ENCODE assay signal across 17 cellular contexts in genomic region chr12:76548222-76548837, GRCh38. TPM values are rescaled to one million over a fixed set of nuclear protein-coding genes. Genes with fewer than 3 reads are reported as not detected.
DNase-seq lines count a peak whose midpoint lies in the region; ATAC-seq, FAIRE-seq and TF ChIP-seq lines count a peak whose summit lies in the region.
"Had no signal": no experiment of that assay in that cellular context is flagged by ENCODE, and none has a peak within 500 bp of the region (broad histone marks: within the 10 kb centered on the region; RNA-seq: fewer than 3 reads in every experiment).

No MANE protein-coding gene starts in this region.

- no peaks in the 10 kb centered on the region for H3F3A ChIP-seq in PC-3 (ENCODE audit: low read length, unreplicated experiment)

- H2AK5ac ChIP-seq in neuronal stem cell (ENCODE audit: low read depth, low read length) = no peak overlapping the region

- intact Hi-C loops in PC-3 (cut with micrococcal nuclease) = no loop called here

- H3K9me3 ChIP-seq in PC-3 (ENCODE audit: low read length) (no peaks in the 10 kb centered on the region), neuronal stem cell (replicated peaks in 1 of 2; ENCODE audit: control insufficient read depth in 2 of 2, insufficient read depth in 1 of 2, low read depth in 1 of 2, low read length in 2 of 2) (peaks cover 0 to 3% of the 10 kb centered on the region in 2 donors)
- H3K9me3 ChIP-seq in effector memory CD4-positive, alpha-beta T cell (ENCODE audit: control insufficient read depth, low read length) = no peaks in the 10 kb centered on the region
- H3K9me3 ChIP-seq: body of pancreas, gastrocnemius medialis, MG63, thyroid gland had no signal

- H3K9me2 ChIP-seq in PC-3 (replicated peaks; ENCODE audit: low read length) = no peaks in the 10 kb centered on the region

- H3K4ac ChIP-seq in neuronal stem cell (ENCODE audit: low read length) = no peak overlapping the region

- H3K23ac ChIP-seq in neuronal stem cell (ENCODE audit: low read depth, low read length, poor library complexity) = no peak overlapping the region

- H2BK12ac ChIP-seq in neuronal stem cell (ENCODE audit: low read length) = no peak overlapping the region

- H4K91ac ChIP-seq in neuronal stem cell (ENCODE audit: low read depth, low read length, poor library complexity) = no peak overlapping the region

- peak overlapping the region; percentile 12; the same call in 1 of the 2 replicates for H3K4me2 ChIP-seq in PC-3 (ENCODE audit: low read length)
- peak overlapping the region; percentile 11 for H3K4me2 ChIP-seq in neuronal stem cell (ENCODE audit: insufficient read depth, low read length, poor library complexity, severe bottlenecking)

- WGBS in neuronal stem cell (ENCODE audit: extremely low coverage in 2 of 2, insufficient read length in 2 of 2, insufficient replicate concordance in 1 of 2), 2 donors = no CpG with 5 or more reads among the region's 3 CpGs

- no peak overlapping the region for H2BK120ac ChIP-seq in neuronal stem cell (ENCODE audit: low read depth, low read length)

- peaks cover 82% of the 10 kb centered on the region for H3K79me2 ChIP-seq in PC-3 (ENCODE audit: low read length)

- H3K4me1 ChIP-seq in PC-3 (ENCODE audit: insufficient read depth, low read length) (peaks cover 10% of the 10 kb centered on the region), neuronal stem cell (ENCODE audit: control insufficient read depth in 2 of 2, insufficient read depth in 1 of 2, low read depth in 1 of 2, low read length in 2 of 2) (peaks cover 4 to 28% of the 10 kb centered on the region in 2 donors)
- H3K4me1 ChIP-seq in effector memory CD4-positive, alpha-beta T cell (ENCODE audit: control insufficient read depth, insufficient read depth, low read length, poor library complexity, severe bottlenecking) = peaks cover 9% of the 10 kb centered on the region

- CTCF ChIA-PET in PC-3 (lab: Charles Lee) = no interaction called here

- H3K4me3 ChIP-seq in PC-3 (ENCODE audit: low read length) (no peak overlapping the region), neuronal stem cell (ENCODE audit: low read length in 2 of 2) (no peak overlapping the region)
- no peak overlapping the region for H3K4me3 ChIP-seq in effector memory CD4-positive, alpha-beta T cell (ENCODE audit: insufficient read depth, low read depth, low read length, poor library complexity, severe bottlenecking)
- H3K4me3 ChIP-seq: body of pancreas, gastrocnemius medialis, MG63, thyroid gland had no signal

- DNase-seq in H54 (ENCODE audit: insufficient read length, low spot score) (no peak), PC-3 (peak; percentile 47), neuronal stem cell (ENCODE audit: low spot score) (no peak), midbrain (lab: John Stamatoyannopoulos, UW) (no peak), NCI-H748 treated with DMSO at 0.1 percent for 48 hours (lab: John Stamatoyannopoulos, UW) (no peak)
- no peak for DNase-seq in effector memory CD4-positive, alpha-beta T cell
- DNase-seq in effector CD8-positive, alpha-beta T cell (lab: John Stamatoyannopoulos, UW) = no peak
- DNase-seq: activated CD8-positive, alpha-beta memory T cell treated with anti-CD3 and anti-CD28 coated beads for 24 hours; activated gamma-delta T cell; gastrocnemius medialis; MG63; stimulated activated CD4-positive, alpha-beta T cell treated with anti-CD3 and anti-CD28 coated beads, Interleukin-2, amount 100 ng/mL, for 24 hours; stimulated activated CD8-positive, alpha-beta memory T cell treated with anti-CD3 and anti-CD28 coated beads, Interleukin-4, amount 100 ng/mL, for 48 hours; thyroid gland had no signal

- H3K14ac ChIP-seq in neuronal stem cell (ENCODE audit: low read length) = no peak overlapping the region

- ATAC-seq in PC-3 (peak; percentile 92), esophagus mucosa (peak; percentile 32)
- ATAC-seq: body of pancreas, gastrocnemius medialis had no signal

- no TSS peak for BruUV-seq in PC-3 (replicated peaks; lab: Mats Ljungman, UMichigan)

- H3K27me3 ChIP-seq in PC-3 (ENCODE audit: low read length) (no peaks in the 10 kb centered on the region), neuronal stem cell (ENCODE audit: control insufficient read depth in 3 of 3, insufficient read depth in 3 of 3, low read depth in 1 of 3, low read length in 3 of 3) (no peaks in the 10 kb centered on the region)
- H3K27me3 ChIP-seq in effector memory CD4-positive, alpha-beta T cell (replicated peaks; ENCODE audit: control insufficient read depth, insufficient read depth, low read length, poor library complexity, severe bottlenecking) = no peaks in the 10 kb centered on the region
- H3K27me3 ChIP-seq: body of pancreas, gastrocnemius medialis, MG63, thyroid gland had no signal

- H3K9ac ChIP-seq in PC-3 (ENCODE audit: low read length) (no peak overlapping the region), neuronal stem cell (ENCODE audit: low read depth, low read length, poor library complexity) (no peak overlapping the region)

- no peak for TF ChIP-seq POLR2A in H54 (IDR thresholded peaks at IDR 0.05; ENCODE audit: low read depth, low read length)

- H3K27ac ChIP-seq in PC-3 (ENCODE audit: low read length) = no peak overlapping the region
- H3K27ac ChIP-seq in neuronal stem cell (replicated peaks; ENCODE audit: low read length) = peak overlapping the region; percentile 74
- H3K27ac ChIP-seq in effector memory CD4-positive, alpha-beta T cell (ENCODE audit: insufficient read depth, low read length, poor library complexity, severe bottlenecking) = no peak overlapping the region
- H3K27ac ChIP-seq: body of pancreas, gastrocnemius medialis, HL-60, thyroid gland had no signal

- TF ChIP-seq CTCF in PC-3 (conservative IDR thresholded peaks at IDR 0.05; ENCODE audit: low read depth, low read length) = no peak

- H3K79me1 ChIP-seq in neuronal stem cell (ENCODE audit: low read depth, low read length) = no peaks in the 10 kb centered on the region

- H2BK5ac ChIP-seq in neuronal stem cell (ENCODE audit: low read length) = no peak overlapping the region

- H3K36me3 ChIP-seq in PC-3 (ENCODE audit: low read depth, low read length) (no peaks in the 10 kb centered on the region), neuronal stem cell (replicated peaks in 1 of 2; ENCODE audit: control insufficient read depth in 2 of 2, insufficient read depth in 2 of 2, low read length in 2 of 2) (no peaks in the 10 kb centered on the region)
- H3K36me3 ChIP-seq in effector memory CD4-positive, alpha-beta T cell (ENCODE audit: control insufficient read depth, insufficient read depth, low read length) = no peaks in the 10 kb centered on the region
- H3K36me3 ChIP-seq: gastrocnemius medialis, MG63, thyroid gland had no signal

- peak; percentile 48 for FAIRE-seq in H54 (lab: Jason Lieb, UNC)

- H4K8ac ChIP-seq in neuronal stem cell (ENCODE audit: low read depth, low read length) = no peak overlapping the region

- 0 out of 2 replicates have a peak, but pooled peaks cover 11% of the 10 kb centered on the region for H4K20me1 ChIP-seq in PC-3 (ENCODE audit: low read length)

- H2AFZ ChIP-seq in PC-3 (ENCODE audit: low read length) (no peak overlapping the region), neuronal stem cell (ENCODE audit: low read length) (no peak overlapping the region)

- no peak overlapping the region for H3K18ac ChIP-seq in neuronal stem cell (ENCODE audit: low read length)

- POLR2A ChIA-PET in PC-3 (lab: Charles Lee; ENCODE audit: unreplicated experiment) = interaction anchor here (0.6 kb wide), 1 partner anchor 11 kb away, joined by 3 read pairs; the partner anchor contains the start of gene OSBPL8

- no peak overlapping the region for H2BK15ac ChIP-seq in neuronal stem cell (ENCODE audit: low read length)

RNA-seq across cellular contexts. Expression of gene OSBPL8, which starts 11.2 kb away (rescaled TPM):
- 28.5 and 42.6 TPM in 2 replicates for total RNA-seq in PC-3 (2014; rRNA removed)
- 62.6 TPM for total RNA-seq in esophagus mucosa
- 42.5 TPM for polyA plus RNA-seq in neuronal stem cell (2013, experiment 1 of 2)
- polyA plus RNA-seq in neuronal stem cell (2013, experiment 2 of 2) = 43.9 TPM
